Comparison of ENCODE assay signal across 1 cellular context in genomic region chr22:28911777-28912669, GRCh38.
A peak's percentile ranks its signal among the peaks of the same experiment; 100 is the strongest.
TF ChIP-seq lines count a peak whose summit lies in the region.

No MANE protein-coding gene starts in this region.

TF ChIP-seq in A549, 52 proteins besides CTCF, POLR2A, EP300 and RAD21 (continued from another document):
- TF ChIP-seq, protein P1, sequence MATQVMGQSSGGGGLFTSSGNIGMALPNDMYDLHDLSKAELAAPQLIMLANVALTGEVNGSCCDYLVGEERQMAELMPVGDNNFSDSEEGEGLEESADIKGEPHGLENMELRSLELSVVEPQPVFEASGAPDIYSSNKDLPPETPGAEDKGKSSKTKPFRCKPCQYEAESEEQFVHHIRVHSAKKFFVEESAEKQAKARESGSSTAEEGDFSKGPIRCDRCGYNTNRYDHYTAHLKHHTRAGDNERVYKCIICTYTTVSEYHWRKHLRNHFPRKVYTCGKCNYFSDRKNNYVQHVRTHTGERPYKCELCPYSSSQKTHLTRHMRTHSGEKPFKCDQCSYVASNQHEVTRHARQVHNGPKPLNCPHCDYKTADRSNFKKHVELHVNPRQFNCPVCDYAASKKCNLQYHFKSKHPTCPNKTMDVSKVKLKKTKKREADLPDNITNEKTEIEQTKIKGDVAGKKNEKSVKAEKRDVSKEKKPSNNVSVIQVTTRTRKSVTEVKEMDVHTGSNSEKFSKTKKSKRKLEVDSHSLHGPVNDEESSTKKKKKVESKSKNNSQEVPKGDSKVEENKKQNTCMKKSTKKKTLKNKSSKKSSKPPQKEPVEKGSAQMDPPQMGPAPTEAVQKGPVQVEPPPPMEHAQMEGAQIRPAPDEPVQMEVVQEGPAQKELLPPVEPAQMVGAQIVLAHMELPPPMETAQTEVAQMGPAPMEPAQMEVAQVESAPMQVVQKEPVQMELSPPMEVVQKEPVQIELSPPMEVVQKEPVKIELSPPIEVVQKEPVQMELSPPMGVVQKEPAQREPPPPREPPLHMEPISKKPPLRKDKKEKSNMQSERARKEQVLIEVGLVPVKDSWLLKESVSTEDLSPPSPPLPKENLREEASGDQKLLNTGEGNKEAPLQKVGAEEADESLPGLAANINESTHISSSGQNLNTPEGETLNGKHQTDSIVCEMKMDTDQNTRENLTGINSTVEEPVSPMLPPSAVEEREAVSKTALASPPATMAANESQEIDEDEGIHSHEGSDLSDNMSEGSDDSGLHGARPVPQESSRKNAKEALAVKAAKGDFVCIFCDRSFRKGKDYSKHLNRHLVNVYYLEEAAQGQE (IDR thresholded peaks at IDR 0.05), result no peak
- TF ChIP-seq RFX5 (IDR thresholded peaks at IDR 0.05) (no peak), NPAS2 (CRISPR knock-in tag; IDR thresholded peaks at IDR 0.05; ENCODE audit: borderline replicate concordance) (no peak), POLR2AphosphoS2 (conservative IDR thresholded peaks at IDR 0.05; ENCODE audit: low read length) (no peak), RCOR1 (IDR thresholded peaks at IDR 0.05; ENCODE audit: low read depth, low read length) (no peak), KDM1A (IDR thresholded peaks at IDR 0.05; ENCODE audit: low read depth) (no peak), ZNF302 (CRISPR knock-in tag; IDR thresholded peaks at IDR 0.05) (no peak), ZFP36 (IDR thresholded peaks at IDR 0.05; ENCODE audit: borderline replicate concordance, partially characterized antibody) (no peak), CHD2 (IDR thresholded peaks at IDR 0.05; ENCODE audit: low read length, partially characterized antibody) (no peak), RARB (CRISPR knock-in tag; IDR thresholded peaks at IDR 0.05) (no peak), NFE2L2 (conservative IDR thresholded peaks at IDR 0.05; ENCODE audit: low read length) (no peak), MYC (IDR thresholded peaks at IDR 0.05; ENCODE audit: borderline replicate concordance, low read length) (no peak), SMC3 (IDR thresholded peaks at IDR 0.05) (peak; percentile 8; the same call in 1 of the 3 replicates), HOXB13 (CRISPR knock-in tag; IDR thresholded peaks at IDR 0.05; ENCODE audit: low read depth) (no peak), GATA3 (IDR thresholded peaks at IDR 0.05; ENCODE audit: borderline replicate concordance) (peak; percentile 54; the same call in 1 of the 2 replicates), CBX2 (IDR thresholded peaks at IDR 0.05; ENCODE audit: borderline replicate concordance, low read depth) (no peak), FOXS1 (CRISPR knock-in tag; IDR thresholded peaks at IDR 0.05) (no peak), HOXA7 (CRISPR knock-in tag; IDR thresholded peaks at IDR 0.05) (no peak), FOSL2 (IDR thresholded peaks at IDR 0.05) (no peak), FOSL2 (CRISPR knock-in tag; IDR thresholded peaks at IDR 0.05) (no peak), BHLHE40 (IDR thresholded peaks at IDR 0.05; ENCODE audit: low read depth, low read length) (no peak), HOXB5 (CRISPR knock-in tag; IDR thresholded peaks at IDR 0.05) (no peak), TP53 (CRISPR knock-in tag; IDR thresholded peaks at IDR 0.05) (no peak)
- TF ChIP-seq, protein P2, sequence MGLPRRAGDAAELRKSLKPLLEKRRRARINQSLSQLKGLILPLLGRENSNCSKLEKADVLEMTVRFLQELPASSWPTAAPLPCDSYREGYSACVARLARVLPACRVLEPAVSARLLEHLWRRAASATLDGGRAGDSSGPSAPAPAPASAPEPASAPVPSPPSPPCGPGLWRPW (IDR thresholded peaks at IDR 0.05), result no peak
- TF ChIP-seq, protein P3, sequence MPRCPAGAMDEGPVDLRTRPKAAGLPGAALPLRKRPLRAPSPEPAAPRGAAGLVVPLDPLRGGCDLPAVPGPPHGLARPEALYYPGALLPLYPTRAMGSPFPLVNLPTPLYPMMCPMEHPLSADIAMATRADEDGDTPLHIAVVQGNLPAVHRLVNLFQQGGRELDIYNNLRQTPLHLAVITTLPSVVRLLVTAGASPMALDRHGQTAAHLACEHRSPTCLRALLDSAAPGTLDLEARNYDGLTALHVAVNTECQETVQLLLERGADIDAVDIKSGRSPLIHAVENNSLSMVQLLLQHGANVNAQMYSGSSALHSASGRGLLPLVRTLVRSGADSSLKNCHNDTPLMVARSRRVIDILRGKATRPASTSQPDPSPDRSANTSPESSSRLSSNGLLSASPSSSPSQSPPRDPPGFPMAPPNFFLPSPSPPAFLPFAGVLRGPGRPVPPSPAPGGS (IDR thresholded peaks at IDR 0.05), result 0 out of 3 replicates have a peak, but pooled peaks have one; percentile 35
- TF ChIP-seq, protein P4, sequence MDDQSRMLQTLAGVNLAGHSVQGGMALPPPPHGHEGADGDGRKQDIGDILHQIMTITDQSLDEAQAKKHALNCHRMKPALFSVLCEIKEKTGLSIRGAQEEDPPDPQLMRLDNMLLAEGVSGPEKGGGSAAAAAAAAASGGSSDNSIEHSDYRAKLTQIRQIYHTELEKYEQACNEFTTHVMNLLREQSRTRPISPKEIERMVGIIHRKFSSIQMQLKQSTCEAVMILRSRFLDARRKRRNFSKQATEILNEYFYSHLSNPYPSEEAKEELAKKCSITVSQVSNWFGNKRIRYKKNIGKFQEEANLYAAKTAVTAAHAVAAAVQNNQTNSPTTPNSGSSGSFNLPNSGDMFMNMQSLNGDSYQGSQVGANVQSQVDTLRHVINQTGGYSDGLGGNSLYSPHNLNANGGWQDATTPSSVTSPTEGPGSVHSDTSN (IDR thresholded peaks at IDR 0.05), result no peak
- TF ChIP-seq, protein P5, sequence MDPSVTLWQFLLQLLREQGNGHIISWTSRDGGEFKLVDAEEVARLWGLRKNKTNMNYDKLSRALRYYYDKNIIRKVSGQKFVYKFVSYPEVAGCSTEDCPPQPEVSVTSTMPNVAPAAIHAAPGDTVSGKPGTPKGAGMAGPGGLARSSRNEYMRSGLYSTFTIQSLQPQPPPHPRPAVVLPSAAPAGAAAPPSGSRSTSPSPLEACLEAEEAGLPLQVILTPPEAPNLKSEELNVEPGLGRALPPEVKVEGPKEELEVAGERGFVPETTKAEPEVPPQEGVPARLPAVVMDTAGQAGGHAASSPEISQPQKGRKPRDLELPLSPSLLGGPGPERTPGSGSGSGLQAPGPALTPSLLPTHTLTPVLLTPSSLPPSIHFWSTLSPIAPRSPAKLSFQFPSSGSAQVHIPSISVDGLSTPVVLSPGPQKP (IDR thresholded peaks at IDR 0.05; ENCODE audit: low read depth, low read length), result no peak
